In the genomic region with DNA sequence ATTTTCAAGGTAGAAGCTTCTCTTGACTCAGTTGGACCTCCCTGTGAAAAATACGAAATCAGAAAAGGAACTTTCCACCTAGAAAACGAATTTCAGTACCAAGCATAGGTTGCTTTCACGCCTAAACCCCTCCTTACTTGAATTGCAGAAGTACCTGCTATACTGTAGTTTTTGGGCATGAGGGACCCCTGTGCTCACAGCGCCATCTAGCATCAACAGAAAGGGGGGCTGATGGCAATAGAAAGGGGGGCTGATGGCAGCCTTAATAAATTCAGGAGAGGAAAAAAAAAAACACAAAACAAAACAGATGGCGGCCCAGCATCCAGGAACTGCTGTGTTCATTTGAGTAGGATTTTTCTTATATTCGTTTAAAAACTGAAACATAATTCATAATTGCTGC, we compare ENCODE assay signal across 10 cellular contexts.
DNase-seq lines count a peak whose midpoint lies in the region; ATAC-seq and TF ChIP-seq lines count a peak whose summit lies in the region.
"Had no signal": no experiment of that assay in that cellular context is flagged by ENCODE, and none has a peak within 500 bp of the region (broad histone marks: within the 10 kb centered on the region; RNA-seq: fewer than 3 reads in every experiment).

No MANE protein-coding gene starts in this region.

- peaks cover 4% of the 10 kb centered on the region for H3K36me3 Mint-ChIP-seq in activated CD4-positive, alpha-beta T cell treated with anti-CD3 and anti-CD28 coated beads, Interleukin-2, amount 10 ng/mL, durations not matched to agents 7 days and 5 days (ENCODE audit: low read depth)
- peaks cover 10% of the 10 kb centered on the region for H3K36me3 Mint-ChIP-seq in activated CD8-positive, alpha-beta T cell treated with anti-CD3 and anti-CD28 coated beads for 36 hours (ENCODE audit: low read depth)

- CTCF ChIA-PET in activated CD4-positive, alpha-beta T cell treated with anti-CD3 and anti-CD28 coated beads, Interleukin-2, amount 10 ng/mL, durations not matched to agents 7 days and 5 days (lab: Charles Lee) = no interaction called here
- CTCF ChIA-PET in activated CD8-positive, alpha-beta T cell treated with anti-CD3 and anti-CD28 coated beads for 36 hours (lab: Charles Lee) = no interaction called here

- H3K4me1 ChIP-seq in iPS DF 6.9 (ENCODE audit: control insufficient read depth, insufficient read depth, low read length) = no peaks in the 10 kb centered on the region

- no peaks in the 10 kb centered on the region for H3K9me3 ChIP-seq in iPS DF 6.9 (ENCODE audit: control insufficient read depth, insufficient read depth, low read length)
- H3K9me3 ChIP-seq: ovary had no signal

- H3K4me3 ChIP-seq in iPS DF 6.9 (ENCODE audit: low read length) = peak overlapping the region; percentile 35; the same call in 1 of the 2 replicates
- peak overlapping the region; percentile 50 for H3K4me3 ChIP-seq in skeletal muscle cell (ENCODE audit: low read depth, low read length)

- no peak overlapping the region for H3K27ac Mint-ChIP-seq in activated CD4-positive, alpha-beta T cell treated with anti-CD3 and anti-CD28 coated beads, Interleukin-2, amount 10 ng/mL, durations not matched to agents 7 days and 5 days
- peak overlapping the region; percentile 90 for H3K27ac Mint-ChIP-seq in activated CD8-positive, alpha-beta T cell treated with anti-CD3 and anti-CD28 coated beads for 36 hours

- peak overlapping the region; percentile 70 for H3K4me3 Mint-ChIP-seq in activated CD4-positive, alpha-beta T cell treated with anti-CD3 and anti-CD28 coated beads, Interleukin-2, amount 10 ng/mL, durations not matched to agents 7 days and 5 days
- peak overlapping the region; percentile 74 for H3K4me3 Mint-ChIP-seq in activated CD8-positive, alpha-beta T cell treated with anti-CD3 and anti-CD28 coated beads for 36 hours

- H3K27me3 Mint-ChIP-seq in activated CD4-positive, alpha-beta T cell treated with anti-CD3 and anti-CD28 coated beads, Interleukin-2, amount 10 ng/mL, durations not matched to agents 7 days and 5 days = no peaks in the 10 kb centered on the region
- H3K27me3 Mint-ChIP-seq in activated CD8-positive, alpha-beta T cell treated with anti-CD3 and anti-CD28 coated beads for 36 hours = no peaks in the 10 kb centered on the region

- H3K27me3 ChIP-seq in iPS DF 6.9 (ENCODE audit: control insufficient read depth, insufficient read depth, low read length) = no peaks in the 10 kb centered on the region
- H3K27me3 ChIP-seq: ovary had no signal

- H3K27ac ChIP-seq in iPS DF 6.9 (ENCODE audit: low read length) = no peak overlapping the region
- H3K27ac ChIP-seq: ovary had no signal

- H3K4me1 Mint-ChIP-seq in activated CD4-positive, alpha-beta T cell treated with anti-CD3 and anti-CD28 coated beads, Interleukin-2, amount 10 ng/mL, durations not matched to agents 7 days and 5 days = peaks cover 5% of the 10 kb centered on the region
- H3K4me1 Mint-ChIP-seq in activated CD8-positive, alpha-beta T cell treated with anti-CD3 and anti-CD28 coated beads for 36 hours (ENCODE audit: low read depth) = no peaks in the 10 kb centered on the region

- no peak for TF ChIP-seq CTCF in activated CD8-positive, alpha-beta T cell treated with anti-CD3 and anti-CD28 coated beads for 36 hours (IDR thresholded peaks at IDR 0.05)

- POLR2A ChIA-PET in activated CD4-positive, alpha-beta T cell treated with anti-CD3 and anti-CD28 coated beads, Interleukin-2, amount 10 ng/mL, durations not matched to agents 7 days and 5 days (lab: Charles Lee) = no interaction called here
- POLR2A ChIA-PET in activated CD8-positive, alpha-beta T cell treated with anti-CD3 and anti-CD28 coated beads for 36 hours (lab: Charles Lee) = no interaction called here

- H3K9me3 Mint-ChIP-seq in activated CD4-positive, alpha-beta T cell treated with anti-CD3 and anti-CD28 coated beads, Interleukin-2, amount 10 ng/mL, durations not matched to agents 7 days and 5 days = peaks cover 20% of the 10 kb centered on the region
- H3K9me3 Mint-ChIP-seq in activated CD8-positive, alpha-beta T cell treated with anti-CD3 and anti-CD28 coated beads for 36 hours = peaks cover 27% of the 10 kb centered on the region

- no peak for DNase-seq in activated CD4-positive, alpha-beta T cell treated with anti-CD3 and anti-CD28 coated beads, Interleukin-2, amount 10 ng/mL, durations not matched to agents 7 days and 5 days
- no peak for DNase-seq in activated CD4-positive, alpha-beta T cell treated with anti-CD3 and anti-CD28 coated beads, Interleukin-2, amount 50 U/mL, for 4 hours
- no peak for DNase-seq in activated CD8-positive, alpha-beta T cell treated with anti-CD3 and anti-CD28 coated beads for 36 hours
- no peak for DNase-seq in iPS DF 6.9 (ENCODE audit: low read depth, low spot score)
- DNase-seq in skeletal muscle cell (ENCODE audit: low read depth) = no peak
- no peak for DNase-seq in C1 segment of cervical spinal cord (lab: John Stamatoyannopoulos, UW)
- DNase-seq in NCI-H1694 treated with DMSO at 0.1 percent for 48 hours (lab: John Stamatoyannopoulos, UW) = no peak
- no peak for DNase-seq in cerebellum (ENCODE audit: low spot score)
- DNase-seq: NCI-H187 treated with DMSO at 0.1 percent for 48 hours had no signal

- H3K36me3 ChIP-seq in iPS DF 6.9 (ENCODE audit: control insufficient read depth, insufficient read depth, low read length) = no peaks in the 10 kb centered on the region
- H3K36me3 ChIP-seq: ovary had no signal

- no CpG with 5 or more reads among the region's 6 CpGs for WGBS in iPS DF 6.9 (ENCODE audit: insufficient coverage, insufficient read length)

- ATAC-seq in activated CD8-positive, alpha-beta T cell treated with anti-CD3 and anti-CD28 coated beads for 36 hours = no peak

- intact Hi-C loops in activated CD8-positive, alpha-beta T cell treated with anti-CD3 and anti-CD28 coated beads for 36 hours (cut with micrococcal nuclease) = no loop called here
